In the genomic region with DNA sequence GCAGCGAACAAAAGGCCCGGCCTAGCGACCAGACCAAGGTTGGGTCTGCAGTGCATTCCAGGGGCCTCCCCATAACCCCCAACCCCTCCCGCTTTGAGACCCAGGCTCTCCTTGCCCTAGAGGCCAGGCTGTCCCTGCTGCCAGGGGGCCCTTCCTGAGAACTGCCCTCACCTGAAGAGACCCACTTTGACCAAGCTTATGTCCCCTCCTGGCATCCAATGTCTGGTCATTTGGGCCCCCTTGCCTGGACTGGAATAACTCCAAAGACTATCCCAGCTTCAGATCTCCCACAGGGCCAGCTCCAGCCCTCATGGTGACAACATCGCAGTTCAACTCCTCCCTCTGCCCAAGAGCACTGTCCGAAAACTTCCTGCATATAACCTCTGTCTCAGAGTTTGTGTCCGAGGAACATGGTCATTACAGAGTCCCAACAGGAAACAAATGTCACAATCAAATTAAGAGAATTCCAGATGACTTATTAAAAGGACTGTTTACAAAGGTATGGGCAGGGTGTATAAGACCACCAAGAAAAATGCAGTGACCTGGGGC, we compare ENCODE assay signal across 1 cellular context.
TF ChIP-seq lines count a peak whose summit lies in the region.

No MANE protein-coding gene starts in this region.

TF ChIP-seq in HepG2, 621 proteins besides CTCF, POLR2A, EP300 and RAD21 (continued from another document and continues in another):
- TF ChIP-seq, protein P1, sequence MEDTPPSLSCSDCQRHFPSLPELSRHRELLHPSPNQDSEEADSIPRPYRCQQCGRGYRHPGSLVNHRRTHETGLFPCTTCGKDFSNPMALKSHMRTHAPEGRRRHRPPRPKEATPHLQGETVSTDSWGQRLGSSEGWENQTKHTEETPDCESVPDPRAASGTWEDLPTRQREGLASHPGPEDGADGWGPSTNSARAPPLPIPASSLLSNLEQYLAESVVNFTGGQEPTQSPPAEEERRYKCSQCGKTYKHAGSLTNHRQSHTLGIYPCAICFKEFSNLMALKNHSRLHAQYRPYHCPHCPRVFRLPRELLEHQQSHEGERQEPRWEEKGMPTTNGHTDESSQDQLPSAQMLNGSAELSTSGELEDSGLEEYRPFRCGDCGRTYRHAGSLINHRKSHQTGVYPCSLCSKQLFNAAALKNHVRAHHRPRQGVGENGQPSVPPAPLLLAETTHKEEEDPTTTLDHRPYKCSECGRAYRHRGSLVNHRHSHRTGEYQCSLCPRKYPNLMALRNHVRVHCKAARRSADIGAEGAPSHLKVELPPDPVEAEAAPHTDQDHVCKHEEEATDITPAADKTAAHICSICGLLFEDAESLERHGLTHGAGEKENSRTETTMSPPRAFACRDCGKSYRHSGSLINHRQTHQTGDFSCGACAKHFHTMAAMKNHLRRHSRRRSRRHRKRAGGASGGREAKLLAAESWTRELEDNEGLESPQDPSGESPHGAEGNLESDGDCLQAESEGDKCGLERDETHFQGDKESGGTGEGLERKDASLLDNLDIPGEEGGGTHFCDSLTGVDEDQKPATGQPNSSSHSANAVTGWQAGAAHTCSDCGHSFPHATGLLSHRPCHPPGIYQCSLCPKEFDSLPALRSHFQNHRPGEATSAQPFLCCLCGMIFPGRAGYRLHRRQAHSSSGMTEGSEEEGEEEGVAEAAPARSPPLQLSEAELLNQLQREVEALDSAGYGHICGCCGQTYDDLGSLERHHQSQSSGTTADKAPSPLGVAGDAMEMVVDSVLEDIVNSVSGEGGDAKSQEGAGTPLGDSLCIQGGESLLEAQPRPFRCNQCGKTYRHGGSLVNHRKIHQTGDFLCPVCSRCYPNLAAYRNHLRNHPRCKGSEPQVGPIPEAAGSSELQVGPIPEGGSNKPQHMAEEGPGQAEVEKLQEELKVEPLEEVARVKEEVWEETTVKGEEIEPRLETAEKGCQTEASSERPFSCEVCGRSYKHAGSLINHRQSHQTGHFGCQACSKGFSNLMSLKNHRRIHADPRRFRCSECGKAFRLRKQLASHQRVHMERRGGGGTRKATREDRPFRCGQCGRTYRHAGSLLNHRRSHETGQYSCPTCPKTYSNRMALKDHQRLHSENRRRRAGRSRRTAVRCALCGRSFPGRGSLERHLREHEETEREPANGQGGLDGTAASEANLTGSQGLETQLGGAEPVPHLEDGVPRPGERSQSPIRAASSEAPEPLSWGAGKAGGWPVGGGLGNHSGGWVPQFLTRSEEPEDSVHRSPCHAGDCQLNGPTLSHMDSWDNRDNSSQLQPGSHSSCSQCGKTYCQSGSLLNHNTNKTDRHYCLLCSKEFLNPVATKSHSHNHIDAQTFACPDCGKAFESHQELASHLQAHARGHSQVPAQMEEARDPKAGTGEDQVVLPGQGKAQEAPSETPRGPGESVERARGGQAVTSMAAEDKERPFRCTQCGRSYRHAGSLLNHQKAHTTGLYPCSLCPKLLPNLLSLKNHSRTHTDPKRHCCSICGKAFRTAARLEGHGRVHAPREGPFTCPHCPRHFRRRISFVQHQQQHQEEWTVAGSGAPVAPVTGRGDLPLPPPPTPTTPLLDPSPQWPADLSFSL (CRISPR knock-in tag; IDR thresholded peaks at IDR 0.05) = no peak
- no peak for TF ChIP-seq NFE2L1 (CRISPR knock-in tag; IDR thresholded peaks at IDR 0.05; ENCODE audit: borderline replicate concordance)
- no peak for TF ChIP-seq NCOA5 (CRISPR knock-in tag; IDR thresholded peaks at IDR 0.05)
- no peak for TF ChIP-seq SKI (IDR thresholded peaks at IDR 0.05; ENCODE audit: partially characterized antibody)
- no peak for TF ChIP-seq NR2F6 (IDR thresholded peaks at IDR 0.05)
- no peak for TF ChIP-seq NR2F6 (CRISPR knock-in tag; IDR thresholded peaks at IDR 0.05)
- TF ChIP-seq ZNF205 (CRISPR knock-in tag; IDR thresholded peaks at IDR 0.05) = 0 out of 2 replicates have a peak, but pooled peaks have one; percentile 9
- TF ChIP-seq ZNF598 (CRISPR knock-in tag; IDR thresholded peaks at IDR 0.05; ENCODE audit: borderline replicate concordance) = 0 out of 2 replicates have a peak, but pooled peaks have one; percentile 20
- 0 out of 2 replicates have a peak, but pooled peaks have one; percentile 64 for TF ChIP-seq AKAP8 (CRISPR knock-in tag; IDR thresholded peaks at IDR 0.05)
- no peak for TF ChIP-seq ZNF713 (CRISPR knock-in tag; IDR thresholded peaks at IDR 0.05)
- TF ChIP-seq DDIT3 (CRISPR knock-in tag; IDR thresholded peaks at IDR 0.05) = no peak
- TF ChIP-seq ATF3 (CRISPR knock-in tag; IDR thresholded peaks at IDR 0.05) = no peak
- 0 out of 2 replicates have a peak, but pooled peaks have one; percentile 36 for TF ChIP-seq ZNF572 (CRISPR knock-in tag; IDR thresholded peaks at IDR 0.05)
- TF ChIP-seq ZNF496 (CRISPR knock-in tag; IDR thresholded peaks at IDR 0.05; ENCODE audit: insufficient replicate concordance) = no peak
- 0 out of 2 replicates have a peak, but pooled peaks have one; percentile 33 for TF ChIP-seq EEA1 (CRISPR knock-in tag; IDR thresholded peaks at IDR 0.05; ENCODE audit: borderline replicate concordance)
- no peak for TF ChIP-seq MIXL1 (CRISPR knock-in tag; IDR thresholded peaks at IDR 0.05)
- no peak for TF ChIP-seq ZBTB34 (CRISPR knock-in tag; IDR thresholded peaks at IDR 0.05)
- 0 out of 2 replicates have a peak, but pooled peaks have one; percentile 22 for TF ChIP-seq ZNF567 (CRISPR knock-in tag; IDR thresholded peaks at IDR 0.05; ENCODE audit: borderline replicate concordance)
- peak; percentile 34; the same call in 1 of the 2 replicates for TF ChIP-seq ZNF788 (CRISPR knock-in tag; IDR thresholded peaks at IDR 0.05; ENCODE audit: borderline replicate concordance)
- no peak for TF ChIP-seq ZBTB40 (IDR thresholded peaks at IDR 0.05)
- TF ChIP-seq ZBTB40 (CRISPR knock-in tag; IDR thresholded peaks at IDR 0.05) = 0 out of 2 replicates have a peak, but pooled peaks have one; percentile 41
- no peak for TF ChIP-seq PHF8 (CRISPR knock-in tag; IDR thresholded peaks at IDR 0.05)
- no peak for TF ChIP-seq SATB2 (CRISPR knock-in tag; IDR thresholded peaks at IDR 0.05)
- TF ChIP-seq ZNF33B (CRISPR knock-in tag; IDR thresholded peaks at IDR 0.05) = no peak
- no peak for TF ChIP-seq POLR2G (IDR thresholded peaks at IDR 0.05; ENCODE audit: low read depth, low read length)
- TF ChIP-seq CAMTA2 (CRISPR knock-in tag; IDR thresholded peaks at IDR 0.05; ENCODE audit: borderline replicate concordance) = no peak
- TF ChIP-seq ZSCAN12 (CRISPR knock-in tag; IDR thresholded peaks at IDR 0.05) = no peak
- no peak for TF ChIP-seq MED13 (CRISPR knock-in tag; IDR thresholded peaks at IDR 0.05)
- TF ChIP-seq ZNF564 (CRISPR knock-in tag; IDR thresholded peaks at IDR 0.05) = no peak
- TF ChIP-seq ZNF558 (CRISPR knock-in tag; IDR thresholded peaks at IDR 0.05; ENCODE audit: borderline replicate concordance) = no peak
- TF ChIP-seq, protein P2, sequence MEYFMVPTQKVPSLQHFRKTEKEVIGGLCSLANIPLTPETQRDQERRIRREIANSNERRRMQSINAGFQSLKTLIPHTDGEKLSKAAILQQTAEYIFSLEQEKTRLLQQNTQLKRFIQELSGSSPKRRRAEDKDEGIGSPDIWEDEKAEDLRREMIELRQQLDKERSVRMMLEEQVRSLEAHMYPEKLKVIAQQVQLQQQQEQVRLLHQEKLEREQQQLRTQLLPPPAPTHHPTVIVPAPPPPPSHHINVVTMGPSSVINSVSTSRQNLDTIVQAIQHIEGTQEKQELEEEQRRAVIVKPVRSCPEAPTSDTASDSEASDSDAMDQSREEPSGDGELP (IDR thresholded peaks at IDR 0.05; ENCODE audit: borderline replicate concordance, low read depth) = no peak
- TF ChIP-seq SAFB2 (CRISPR knock-in tag; IDR thresholded peaks at IDR 0.05; ENCODE audit: borderline replicate concordance, low read depth) = 0 out of 2 replicates have a peak, but pooled peaks have one; percentile 47
- TF ChIP-seq ZBTB39 (CRISPR knock-in tag; IDR thresholded peaks at IDR 0.05) = no peak
- 0 out of 2 replicates have a peak, but pooled peaks have one; percentile 10 for TF ChIP-seq ZFX (CRISPR knock-in tag; IDR thresholded peaks at IDR 0.05; ENCODE audit: low read depth)
- no peak for TF ChIP-seq ARNTL (CRISPR knock-in tag; IDR thresholded peaks at IDR 0.05)
- TF ChIP-seq ZKSCAN1 (IDR thresholded peaks at IDR 0.05; ENCODE audit: low read length) = no peak
